Comparison of ENCODE assay signal across 9 cellular contexts in the genomic region with DNA sequence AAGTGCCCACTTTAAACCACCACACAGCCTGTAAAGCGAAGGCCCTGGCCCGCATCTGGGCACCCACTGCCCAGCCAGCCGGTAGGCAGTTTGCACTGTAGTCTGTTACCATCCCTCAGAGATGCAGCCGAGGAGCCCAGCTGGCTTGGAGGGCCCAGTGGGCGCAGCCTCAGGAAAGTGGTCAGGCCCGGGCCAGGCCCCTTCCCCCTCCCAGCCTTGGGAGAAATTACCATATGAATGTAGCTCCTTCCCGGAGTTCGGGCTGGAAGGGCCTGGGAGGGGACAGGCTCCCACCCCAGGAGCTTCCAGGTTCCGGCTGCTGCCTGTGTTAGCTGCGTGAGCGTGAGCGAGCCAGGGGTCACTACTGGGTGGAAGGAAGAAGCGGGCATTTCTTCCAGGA.
DNase-seq lines count a peak whose midpoint lies in the region; ATAC-seq and TF ChIP-seq lines count a peak whose summit lies in the region.
"Had no signal": no experiment of that assay in that cellular context is flagged by ENCODE, and none has a peak within 500 bp of the region (broad histone marks: within the 10 kb centered on the region; RNA-seq: fewer than 3 reads in every experiment).

No MANE protein-coding gene starts in this region.

- H3K27me3 ChIP-seq in mesendoderm (ENCODE audit: insufficient read depth, low read length, poor library complexity) (no peaks in the 10 kb centered on the region), upper lobe of left lung (no peaks in the 10 kb centered on the region)

- H2BK5ac ChIP-seq in mesendoderm (ENCODE audit: low read length), result peak overlapping the region; percentile 90

- peak; percentile 2 to 5 for ATAC-seq in activated T-cell treated with anti-CD3 and anti-CD28 coated beads, Interleukin-2, amount 50 U/mL, for 72 hours (replicated peaks in 1 of 2)
- ATAC-seq in upper lobe of left lung (ENCODE audit: low FRiP score in 2 of 2) (no peak), GM21447 (IDR thresholded peaks at IDR 0.05; ENCODE audit: unreplicated experiment) (no peak)

- peak overlapping the region; percentile 45 for H2AK5ac ChIP-seq in mesendoderm (ENCODE audit: low read length)

- H3K56ac ChIP-seq in mesendoderm (ENCODE audit: low read length), result peak overlapping the region; percentile 87

- H3K79me1 ChIP-seq in mesendoderm (ENCODE audit: low read length), result peaks cover 19% of the 10 kb centered on the region

- H3K9ac ChIP-seq in mesendoderm (ENCODE audit: low read length), result peak overlapping the region; percentile 68

- peaks cover 89% of the 10 kb centered on the region for H3K4me1 Mint-ChIP-seq in activated T-cell treated with anti-CD3 and anti-CD28 coated beads, Interleukin-2, amount 50 U/mL, for 72 hours (ENCODE audit: low read depth)

- H2BK15ac ChIP-seq in mesendoderm (replicated peaks; ENCODE audit: low read depth), result no peak overlapping the region

- H3K9me3 ChIP-seq in upper lobe of left lung, result no peaks in the 10 kb centered on the region

- TF ChIP-seq POLR2A in upper lobe of left lung (IDR thresholded peaks at IDR 0.05), result no peak

- peak overlapping the region; percentile 89 for H4K8ac ChIP-seq in mesendoderm (ENCODE audit: low read depth, low read length)

- peaks cover 23 to 52% of the 10 kb centered on the region in 2 donors for H3K36me3 Mint-ChIP-seq in activated T-cell treated with anti-CD3 and anti-CD28 coated beads, Interleukin-2, amount 50 U/mL, for 72 hours (ENCODE audit: insufficient read depth in 2 of 2)

- no peaks in the 10 kb centered on the region for H3K36me3 ChIP-seq in mesendoderm (ENCODE audit: control insufficient read depth, insufficient read depth, low read length)
- H3K36me3 ChIP-seq in upper lobe of left lung, result no peaks in the 10 kb centered on the region

- H3K4me3 Mint-ChIP-seq in activated T-cell treated with anti-CD3 and anti-CD28 coated beads, Interleukin-2, amount 50 U/mL, for 72 hours, result peak overlapping the region; percentile 74 to 75

- no peak overlapping the region for H4K5ac ChIP-seq in mesendoderm (ENCODE audit: low read length)

- H3K4me3 ChIP-seq in coronary artery (peak overlapping the region; percentile 40), mesendoderm (ENCODE audit: low read length) (no peak overlapping the region), upper lobe of left lung (no peak overlapping the region)

- no peak for DNase-seq in activated T-cell treated with anti-CD3 and anti-CD28 coated beads, Interleukin-2, amount 50 U/mL, for 72 hours
- no peak for DNase-seq in activated T-cell treated with anti-CD3 and anti-CD28 coated beads for 4 hours
- DNase-seq in coronary artery (ENCODE audit: low spot score), result no peak
- peak; percentile 96 for DNase-seq in mesendoderm
- DNase-seq in upper lobe of left lung, result peak in 1 of 2 donors; percentile 65
- no peak for DNase-seq in NCI-H1694 treated with DMSO at 0.1 percent for 48 hours (lab: John Stamatoyannopoulos, UW)
- DNase-seq in stimulated activated CD4-positive, alpha-beta T cell treated with anti-CD3 and anti-CD28 coated beads, Interleukin-2, amount 100 ng/mL, for 24 hours, result no peak
- DNase-seq: NCI-H1092 treated with DMSO at 0.1 percent for 48 hours had no signal

- H3K18ac ChIP-seq in mesendoderm (ENCODE audit: low read length), result peak overlapping the region; percentile 57

- H3K79me2 ChIP-seq in mesendoderm (ENCODE audit: control insufficient read depth, insufficient read depth, low read length), result peaks cover 61% of the 10 kb centered on the region

- no peak overlapping the region for H3K23ac ChIP-seq in mesendoderm (ENCODE audit: low read length)

- H2BK120ac ChIP-seq in mesendoderm (ENCODE audit: low read depth, low read length), result no peak overlapping the region

- H3K4me1 ChIP-seq in mesendoderm (ENCODE audit: control insufficient read depth, low read depth, low read length), result peaks cover 14% of the 10 kb centered on the region
- H3K4me1 ChIP-seq in upper lobe of left lung, result peaks cover 52 to 86% (median 62%) of the 10 kb centered on the region in 4 donors

- H3K27ac ChIP-seq in coronary artery (peak overlapping the region in 1 of 2 donors; percentile 69), mesendoderm (ENCODE audit: low read depth, low read length) (peak overlapping the region; percentile 79), upper lobe of left lung (peak overlapping the region; percentile 77 to 84 (median 80))

- no CpG with 5 or more reads among the region's 13 CpGs for WGBS in mesendoderm (ENCODE audit: extremely low coverage, insufficient coverage, low lambda C conversion rate)
- WGBS in upper lobe of left lung, 2 donors, result 59 to 91% methylated on average over 5 to 13 of the region's 13 CpGs

- H3K27ac Mint-ChIP-seq in activated T-cell treated with anti-CD3 and anti-CD28 coated beads, Interleukin-2, amount 50 U/mL, for 72 hours, result peak overlapping the region; percentile 83

- peaks cover 9 to 10% of the 10 kb centered on the region in 2 donors for H3K9me3 Mint-ChIP-seq in activated T-cell treated with anti-CD3 and anti-CD28 coated beads, Interleukin-2, amount 50 U/mL, for 72 hours

- no peaks in the 10 kb centered on the region for H3K27me3 Mint-ChIP-seq in activated T-cell treated with anti-CD3 and anti-CD28 coated beads, Interleukin-2, amount 50 U/mL, for 72 hours (ENCODE audit: low read depth)

- TF ChIP-seq CTCF in coronary artery (IDR thresholded peaks at IDR 0.05), result no peak
- no peak for TF ChIP-seq CTCF in upper lobe of left lung (IDR thresholded peaks at IDR 0.05)

- no peak overlapping the region for H3K4ac ChIP-seq in mesendoderm (ENCODE audit: low read depth, low read length)

- H3K4me2 ChIP-seq in mesendoderm (ENCODE audit: low read length), result peak overlapping the region; percentile 31

- no peak for TF ChIP-seq EP300 in upper lobe of left lung (IDR thresholded peaks at IDR 0.05)

Comparison
In these comparisons a context has a peak if more than half of its experiments do, and no peak if none do; other contexts are left out.
1. ATAC-seq: peak in activated T-cell treated with anti-CD3 and anti-CD28 coated beads, Interleukin-2, amount 50 U/mL, for 72 hours (2 of 2); none in upper lobe of left lung (0 of 2) and GM21447 (single experiment).